8 cellular contexts compared by ENCODE assay signal in the genomic region with DNA sequence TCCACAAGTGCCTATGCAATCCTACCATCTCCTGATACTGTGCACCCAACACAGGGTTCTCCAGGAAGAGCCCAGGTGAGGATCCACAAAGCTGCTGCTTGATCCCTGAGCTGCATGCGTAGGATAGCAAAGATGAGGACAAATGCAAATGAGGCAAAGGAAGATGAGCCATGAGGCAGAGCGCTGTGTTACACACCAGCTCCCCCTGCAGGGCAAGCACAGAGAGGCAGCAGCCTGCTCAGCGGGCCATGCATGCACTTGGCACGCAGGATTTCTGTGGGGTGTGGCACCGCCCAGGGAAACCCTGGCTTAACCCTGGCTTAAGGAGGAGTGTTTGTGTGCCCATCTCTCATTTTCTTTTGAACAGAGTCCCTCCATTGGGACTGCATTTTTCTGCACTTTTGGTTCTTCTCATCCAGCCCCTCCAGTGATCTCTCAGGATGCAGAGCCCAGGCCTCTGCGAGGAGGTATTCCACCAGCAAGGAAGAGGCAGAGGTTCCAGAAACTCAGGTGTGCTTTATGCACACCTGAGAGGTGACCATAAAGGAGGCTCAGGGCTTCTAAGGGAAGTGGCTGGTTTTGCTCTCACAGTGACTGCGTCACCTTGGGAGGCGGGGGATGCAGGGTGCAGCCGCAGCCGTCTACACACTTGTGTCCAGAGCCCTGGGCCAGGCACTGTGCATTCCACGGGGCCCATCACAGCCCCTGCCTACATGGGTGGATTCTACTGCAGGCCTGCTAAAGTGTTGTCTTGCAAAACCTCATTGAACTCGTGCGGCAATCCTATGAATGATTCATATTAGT.
DNase-seq lines count a peak whose midpoint lies in the region; ATAC-seq and TF ChIP-seq lines count a peak whose summit lies in the region.

No MANE protein-coding gene starts in this region.

- no peak overlapping the region for H3K9ac ChIP-seq in neural progenitor cell

- TF ChIP-seq CTCF in CD14-positive monocyte (IDR thresholded peaks at IDR 0.05) (peak; percentile 74), neural progenitor cell (IDR thresholded peaks at IDR 0.05) (peak; percentile 81)

- H3K27me3 Mint-ChIP-seq in CD14-positive monocyte (ENCODE audit: low read depth in 3 of 3) (peaks cover 4 to 9% (median 6%) of the 10 kb centered on the region in 3 donors), neural progenitor cell (ENCODE audit: insufficient read depth, low read depth) (no peaks in the 10 kb centered on the region)

- H3K4me2 ChIP-seq in neural progenitor cell = no peak overlapping the region

- DNase-seq in CD14-positive monocyte (ENCODE audit: low spot score) = peak; percentile 57
- DNase-seq in GOT3 (lab: John Stamatoyannopoulos, UW) = peak; percentile 40
- DNase-seq in NCI-H69 (lab: John Stamatoyannopoulos, UW) = peak; percentile 13
- peak; percentile 13 for DNase-seq in activated T-cell treated with anti-CD3 and anti-CD28 coated beads for 1 hour (ENCODE audit: low read depth)
- peak; percentile 46 for DNase-seq in fibroblast of the conjunctiva (ENCODE audit: low read depth)
- DNase-seq in neural progenitor cell (ENCODE audit: low spot score) = peak; percentile 76
- no peak for DNase-seq in NCI-H2171 treated with DMSO at 0.1 percent for 48 hours (lab: John Stamatoyannopoulos, UW)

- no peaks in the 10 kb centered on the region for H4K20me1 ChIP-seq in neural progenitor cell (ENCODE audit: low read depth)

- H3K4me1 Mint-ChIP-seq in CD14-positive monocyte = peaks cover 4% of the 10 kb centered on the region
- peaks cover 3% of the 10 kb centered on the region for H3K4me1 Mint-ChIP-seq in neural progenitor cell

- no peaks in the 10 kb centered on the region for H3K4me1 ChIP-seq in neural progenitor cell

- H3K36me3 ChIP-seq in neural progenitor cell = no peaks in the 10 kb centered on the region

- H3K4me3 ChIP-seq in neural progenitor cell = no peak overlapping the region

- intact Hi-C loops in CD14-positive monocyte (cut with micrococcal nuclease) = loop anchor here in 1 of 2 donors (1.0 kb wide), 1 partner anchor 185 kb away; no protein-coding TSS in a partner anchor

- H3K27ac Mint-ChIP-seq in CD14-positive monocyte (peak overlapping the region in 1 of 7 donors; percentile 36), neural progenitor cell (no peak overlapping the region)

- H3K4me3 Mint-ChIP-seq in CD14-positive monocyte (no peak overlapping the region), neural progenitor cell (no peak overlapping the region)

- H3F3A ChIP-seq in neural progenitor cell (ENCODE audit: low read depth) = no peaks in the 10 kb centered on the region

- no peak for ATAC-seq in HG03045 (IDR thresholded peaks at IDR 0.05; ENCODE audit: unreplicated experiment)

- H3K36me3 Mint-ChIP-seq in CD14-positive monocyte = no peaks in the 10 kb centered on the region
- no peaks in the 10 kb centered on the region for H3K36me3 Mint-ChIP-seq in neural progenitor cell

- H2AFZ ChIP-seq in neural progenitor cell (replicated peaks) = no peak overlapping the region

- H3K79me2 ChIP-seq in neural progenitor cell (ENCODE audit: low read depth) = no peaks in the 10 kb centered on the region

- no peaks in the 10 kb centered on the region for H3K27me3 ChIP-seq in neural progenitor cell

- H3K9me3 ChIP-seq in neural progenitor cell (ENCODE audit: low read depth) = no peaks in the 10 kb centered on the region

- no peak overlapping the region for H3K27ac ChIP-seq in neural progenitor cell

- H3K9me3 Mint-ChIP-seq in CD14-positive monocyte (peaks cover 0 to 1% (median 0%) of the 10 kb centered on the region in 7 donors), neural progenitor cell (peaks cover 1% of the 10 kb centered on the region)
